Comparison of ENCODE assay signal across 11 cellular contexts in the genomic region with DNA sequence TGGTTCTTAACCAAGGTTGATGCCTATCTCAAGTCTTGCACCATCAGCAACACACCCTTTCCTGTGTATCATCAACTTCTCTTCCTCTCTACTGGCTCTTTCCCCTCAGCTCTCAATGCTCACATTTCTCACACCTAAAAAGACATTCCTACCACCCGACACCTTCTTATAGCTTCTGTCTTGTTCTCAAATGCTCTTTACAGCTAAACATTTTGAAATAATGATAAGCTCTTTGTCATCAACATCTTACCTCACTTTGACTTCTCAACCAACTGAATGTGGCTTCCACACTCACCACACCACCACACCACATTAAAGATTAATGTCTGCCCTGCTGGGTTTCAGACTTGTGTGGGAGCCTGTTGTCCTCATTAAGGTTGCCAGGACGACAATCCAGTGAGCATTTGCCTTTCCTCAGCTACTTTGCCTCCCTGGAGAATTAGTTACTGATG.
A peak's percentile ranks its signal among the peaks of the same experiment; 100 is the strongest.
DNase-seq lines count a peak whose midpoint lies in the region; ATAC-seq and TF ChIP-seq lines count a peak whose summit lies in the region.
"Had no signal": no experiment of that assay in that cellular context is flagged by ENCODE, and none has a peak within 500 bp of the region (broad histone marks: within the 10 kb centered on the region; RNA-seq: fewer than 3 reads in every experiment).

No MANE protein-coding gene starts in this region.

- H2AK5ac ChIP-seq in H9 (ENCODE audit: insufficient read length, low read length), result no peak overlapping the region

- H2AFZ ChIP-seq in H9 (ENCODE audit: low read length), result no peak overlapping the region

- H3K4me1 Mint-ChIP-seq in central memory CD8-positive, alpha-beta T cell, result peaks cover 8% of the 10 kb centered on the region
- H3K4me1 Mint-ChIP-seq in H9, result no peaks in the 10 kb centered on the region

- no peak overlapping the region for H2BK12ac ChIP-seq in H9 (ENCODE audit: insufficient read length, low read depth, low read length)

- no peak overlapping the region for H3K23ac ChIP-seq in H9 (ENCODE audit: insufficient read length, low read depth, low read length)

- no peaks in the 10 kb centered on the region for H3K79me2 ChIP-seq in H9 (ENCODE audit: insufficient read depth, low read length)

- H3K4ac ChIP-seq in H9 (ENCODE audit: low read depth, low read length), result no peak overlapping the region

- no peak overlapping the region for H2BK120ac ChIP-seq in H9 (ENCODE audit: low read depth, low read length, poor library complexity, severe bottlenecking)

- no peak overlapping the region for H3T11ph ChIP-seq in H9 (ENCODE audit: low read length)

- H3K4me1 ChIP-seq in upper lobe of right lung (no peaks in the 10 kb centered on the region), H9 (ENCODE audit: insufficient read depth, low read length) (no peaks in the 10 kb centered on the region)
- H3K4me1 ChIP-seq: tibial artery had no signal

- no peak overlapping the region for H3K56ac ChIP-seq in H9 (ENCODE audit: insufficient read length, low read depth, low read length)

- no peaks in the 10 kb centered on the region for H3K36me3 Mint-ChIP-seq in central memory CD8-positive, alpha-beta T cell (ENCODE audit: insufficient read depth)
- peaks cover 2 to 21% (median 4%) of the 10 kb centered on the region in 3 experiments; a peak in 6 of 7 replicates for H3K36me3 Mint-ChIP-seq in H9 (ENCODE audit: insufficient read depth in 1 of 3, low read depth in 3 of 3)

- H4K5ac ChIP-seq in H9 (ENCODE audit: insufficient read length, low read depth, low read length), result no peak overlapping the region

- no peak overlapping the region for H2BK5ac ChIP-seq in H9 (ENCODE audit: insufficient read length, low read length)

- TF ChIP-seq CTCF in upper lobe of right lung (IDR thresholded peaks at IDR 0.05), result no peak
- no peak for TF ChIP-seq CTCF in H9 (conservative IDR thresholded peaks at IDR 0.05)

- H4K8ac ChIP-seq in H9 (replicated peaks; ENCODE audit: insufficient read length, low read depth, low read length), result no peak overlapping the region

- no peak overlapping the region for H2BK15ac ChIP-seq in H9 (ENCODE audit: low read depth, low read length)

- no peaks in the 10 kb centered on the region for H3K23me2 ChIP-seq in H9 (ENCODE audit: insufficient read length, low read depth, low read length, poor library complexity, severe bottlenecking)

- peaks cover 15% of the 10 kb centered on the region for H3K9me3 Mint-ChIP-seq in central memory CD8-positive, alpha-beta T cell
- H3K9me3 Mint-ChIP-seq in H9, result peaks cover 20 to 21% of the 10 kb centered on the region in 2 experiments; a peak in 4 of 5 replicates

- no peak overlapping the region for H3K4me3 ChIP-seq in upper lobe of right lung
- H3K4me3 ChIP-seq: tibial artery had no signal

- H3K27me3 ChIP-seq in upper lobe of right lung, result no peaks in the 10 kb centered on the region
- no peaks in the 10 kb centered on the region for H3K27me3 ChIP-seq in H9 (ENCODE audit: insufficient read depth, low read length)
- H3K27me3 ChIP-seq: tibial artery had no signal

- peak; percentile 75 for ATAC-seq in central memory CD8-positive, alpha-beta T cell (replicated peaks; ENCODE audit: extremely low read depth, poor library complexity, severe bottlenecking)
- ATAC-seq in upper lobe of right lung, result peak; percentile 71
- ATAC-seq: HCT116 had no signal

- no peak overlapping the region for H3K4me3 Mint-ChIP-seq in central memory CD8-positive, alpha-beta T cell
- H3K4me3 Mint-ChIP-seq in H9, result no peak overlapping the region

- DNase-seq in stimulated activated CD4-positive, alpha-beta T cell treated with anti-CD3 and anti-CD28 coated beads, Interleukin-4, amount 100 ng/mL, for 24 hours, result peak; percentile 25
- no peak for DNase-seq in stimulated activated CD4-positive, alpha-beta T cell treated with anti-CD3 and anti-CD28 coated beads, Interleukin-12 subunit alpha, Interleukin-12 subunit beta, amount 100 ng/mL, for 4 hours
- DNase-seq in SIG-M5 (lab: John Stamatoyannopoulos, UW), result peak; percentile 73
- DNase-seq in central memory CD8-positive, alpha-beta T cell (ENCODE audit: low spot score in 2 of 2), result peak; percentile 14 to 25
- no peak for DNase-seq in upper lobe of right lung
- no peak for DNase-seq in NCI-H187 treated with DMSO at 0.1 percent for 48 hours (lab: John Stamatoyannopoulos, UW)
- DNase-seq in H9, result no peak
- DNase-seq in NCI-H1048 (lab: John Stamatoyannopoulos, UW), result no peak
- DNase-seq: NCI-H524 treated with DMSO at 0.1 percent for 48 hours, tibial artery had no signal

- no peak overlapping the region for H3K18ac ChIP-seq in H9 (ENCODE audit: insufficient read length, low read depth, low read length)

- intact Hi-C loops in upper lobe of right lung (cut with DNase I), result no loop called here

- H3K27me3 Mint-ChIP-seq in central memory CD8-positive, alpha-beta T cell, result no peaks in the 10 kb centered on the region
- no peaks in the 10 kb centered on the region for H3K27me3 Mint-ChIP-seq in H9 (ENCODE audit: low read depth)

- H3K36me3 ChIP-seq in upper lobe of right lung, result no peaks in the 10 kb centered on the region
- H3K36me3 ChIP-seq: tibial artery had no signal

- no peaks in the 10 kb centered on the region for H4K20me1 ChIP-seq in H9 (ENCODE audit: control insufficient read depth, insufficient read depth, insufficient read length)

- H3K79me1 ChIP-seq in H9 (ENCODE audit: insufficient read depth, low read depth, low read length, poor library complexity, severe bottlenecking), result no peaks in the 10 kb centered on the region

- H3K9me3 ChIP-seq in upper lobe of right lung (no peaks in the 10 kb centered on the region), H9 (ENCODE audit: control insufficient read depth, low read depth, low read length) (no peaks in the 10 kb centered on the region)

- H3K27ac Mint-ChIP-seq in central memory CD8-positive, alpha-beta T cell (ENCODE audit: low read depth), result peak overlapping the region; percentile 71
- no peak overlapping the region for H3K27ac Mint-ChIP-seq in H9

- H2BK20ac ChIP-seq in H9 (ENCODE audit: low read depth, low read length, poor library complexity, severe bottlenecking), result no peak overlapping the region

- H3K9ac ChIP-seq in H9 (ENCODE audit: extremely low read depth, insufficient read length, low read length), result no peak overlapping the region

- no CpG with 5 or more reads among the region's 2 CpGs for WGBS in H9 (ENCODE audit: extremely low coverage, insufficient read length, low lambda C conversion rate)

- H4K91ac ChIP-seq in H9 (ENCODE audit: insufficient read length, low read depth, low read length), result no peak overlapping the region

- H3K27ac ChIP-seq in upper lobe of right lung (no peak overlapping the region), H9 (ENCODE audit: insufficient read length, low read depth, low read length) (no peak overlapping the region)
- H3K27ac ChIP-seq: tibial artery had no signal

- no peak overlapping the region for H3K14ac ChIP-seq in H9 (ENCODE audit: insufficient read depth, low read length)

- no peak overlapping the region for H3K4me2 ChIP-seq in H9 (ENCODE audit: insufficient read depth, insufficient read length, low read length)

Comparison
In these comparisons a context has a peak if more than half of its experiments do, and no peak if none do; other contexts are left out.
1. DNase-seq: peak in stimulated activated CD4-positive, alpha-beta T cell treated with anti-CD3 and anti-CD28 coated beads, Interleukin-4, amount 100 ng/mL, for 24 hours (single experiment), SIG-M5 (single experiment) and central memory CD8-positive, alpha-beta T cell (2 of 2); none in stimulated activated CD4-positive, alpha-beta T cell treated with anti-CD3 and anti-CD28 coated beads, Interleukin-12 subunit alpha, Interleukin-12 subunit beta, amount 100 ng/mL, for 4 hours (single experiment), upper lobe of right lung (single experiment), NCI-H187 treated with DMSO at 0.1 percent for 48 hours (single experiment), H9 (single experiment) and NCI-H1048 (single experiment).